Comparison of ENCODE assay signal across 3 cellular contexts in genomic region chr11:936199-936598, GRCh38.
TF ChIP-seq lines count a peak whose summit lies in the region.

No MANE protein-coding gene starts in this region.

TF ChIP-seq in GM23338, 12 proteins besides CTCF, POLR2A, EP300 and RAD21 (continues in another document):
- TF ChIP-seq NANOG (IDR thresholded peaks at IDR 0.05; ENCODE audit: borderline replicate concordance) (no peak), EZH2 (IDR thresholded peaks at IDR 0.05; ENCODE audit: low read depth, unreplicated experiment) (no peak), CREB1 (CRISPR knock-in tag; IDR thresholded peaks at IDR 0.05; ENCODE audit: low read depth) (no peak), ZNF114 (CRISPR knock-in tag; IDR thresholded peaks at IDR 0.05) (no peak), ZNF331 (CRISPR knock-in tag; IDR thresholded peaks at IDR 0.05; ENCODE audit: low read depth) (no peak), POLR2AphosphoS5 (IDR thresholded peaks at IDR 0.05; ENCODE audit: low read depth) (no peak), REST (IDR thresholded peaks at IDR 0.05; ENCODE audit: unreplicated experiment) (no peak)
- TF ChIP-seq, protein P1, sequence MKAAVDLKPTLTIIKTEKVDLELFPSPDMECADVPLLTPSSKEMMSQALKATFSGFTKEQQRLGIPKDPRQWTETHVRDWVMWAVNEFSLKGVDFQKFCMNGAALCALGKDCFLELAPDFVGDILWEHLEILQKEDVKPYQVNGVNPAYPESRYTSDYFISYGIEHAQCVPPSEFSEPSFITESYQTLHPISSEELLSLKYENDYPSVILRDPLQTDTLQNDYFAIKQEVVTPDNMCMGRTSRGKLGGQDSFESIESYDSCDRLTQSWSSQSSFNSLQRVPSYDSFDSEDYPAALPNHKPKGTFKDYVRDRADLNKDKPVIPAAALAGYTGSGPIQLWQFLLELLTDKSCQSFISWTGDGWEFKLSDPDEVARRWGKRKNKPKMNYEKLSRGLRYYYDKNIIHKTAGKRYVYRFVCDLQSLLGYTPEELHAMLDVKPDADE (IDR thresholded peaks at IDR 0.05), result no peak

TF ChIP-seq in H1, 55 proteins besides CTCF, POLR2A, EP300 and RAD21:
- no peak for TF ChIP-seq MAX (IDR thresholded peaks at IDR 0.05)
- no peak for TF ChIP-seq ATF2 (IDR thresholded peaks at IDR 0.05; ENCODE audit: low read length)
- no peak for TF ChIP-seq NRF1 (IDR thresholded peaks at IDR 0.05; ENCODE audit: low read depth, low read length)
- TF ChIP-seq SIRT6 (IDR thresholded peaks at IDR 0.05; ENCODE audit: low read length), result no peak
- TF ChIP-seq CEBPB (IDR thresholded peaks at IDR 0.05; ENCODE audit: low read depth, low read length), result no peak
- no peak for TF ChIP-seq SIN3A (conservative IDR thresholded peaks at IDR 0.05 in 1 of 2, IDR thresholded peaks at IDR 0.05 in 1 of 2; ENCODE audit: low read depth in 1 of 2, low read length in 2 of 2)
- TF ChIP-seq BCL11A (IDR thresholded peaks at IDR 0.05; ENCODE audit: low read depth in 2 of 2, low read length in 2 of 2), result no peak
- TF ChIP-seq NANOG (IDR thresholded peaks at IDR 0.05; ENCODE audit: insufficient read depth, low read depth, low read length, poor library complexity, severe bottlenecking), result no peak
- TF ChIP-seq RXRA (IDR thresholded peaks at IDR 0.05; ENCODE audit: insufficient read depth, low read depth, low read length), result no peak
TF ChIP-seq in H1: peak in this region for 0.

TF ChIP-seq in liver, 16 proteins besides CTCF, POLR2A, EP300 and RAD21:
- TF ChIP-seq GABPA (IDR thresholded peaks at IDR 0.05 in 1 of 2, conservative IDR thresholded peaks at IDR 0.05 in 1 of 2) (peak in 1 of 2 donors; percentile 25), MAX (IDR thresholded peaks at IDR 0.05) (peak; percentile 21), NR2F2 (IDR thresholded peaks at IDR 0.05) (no peak), TAF1 (conservative IDR thresholded peaks at IDR 0.05) (no peak), FOXA1 (IDR thresholded peaks at IDR 0.05) (no peak), HNF4G (IDR thresholded peaks at IDR 0.05) (no peak), FOXA2 (IDR thresholded peaks at IDR 0.05) (no peak), HNF4A (conservative IDR thresholded peaks at IDR 0.05) (peak; percentile 53 to 73), EGR1 (IDR thresholded peaks at IDR 0.05; ENCODE audit: low read depth in 2 of 2) (no peak), RXRA (IDR thresholded peaks at IDR 0.05) (peak; percentile 57 to 71), JUND (IDR thresholded peaks at IDR 0.05) (peak; percentile 26 to 65), REST (IDR thresholded peaks at IDR 0.05) (peak; percentile 27), SP1 (IDR thresholded peaks at IDR 0.05) (peak; percentile 21)
- TF ChIP-seq, protein P2, sequence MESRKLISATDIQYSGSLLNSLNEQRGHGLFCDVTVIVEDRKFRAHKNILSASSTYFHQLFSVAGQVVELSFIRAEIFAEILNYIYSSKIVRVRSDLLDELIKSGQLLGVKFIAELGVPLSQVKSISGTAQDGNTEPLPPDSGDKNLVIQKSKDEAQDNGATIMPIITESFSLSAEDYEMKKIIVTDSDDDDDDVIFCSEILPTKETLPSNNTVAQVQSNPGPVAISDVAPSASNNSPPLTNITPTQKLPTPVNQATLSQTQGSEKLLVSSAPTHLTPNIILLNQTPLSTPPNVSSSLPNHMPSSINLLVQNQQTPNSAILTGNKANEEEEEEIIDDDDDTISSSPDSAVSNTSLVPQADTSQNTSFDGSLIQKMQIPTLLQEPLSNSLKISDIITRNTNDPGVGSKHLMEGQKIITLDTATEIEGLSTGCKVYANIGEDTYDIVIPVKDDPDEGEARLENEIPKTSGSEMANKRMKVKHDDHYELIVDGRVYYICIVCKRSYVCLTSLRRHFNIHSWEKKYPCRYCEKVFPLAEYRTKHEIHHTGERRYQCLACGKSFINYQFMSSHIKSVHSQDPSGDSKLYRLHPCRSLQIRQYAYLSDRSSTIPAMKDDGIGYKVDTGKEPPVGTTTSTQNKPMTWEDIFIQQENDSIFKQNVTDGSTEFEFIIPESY (IDR thresholded peaks at IDR 0.05), result peak; percentile 42
